Comparison of ENCODE assay signal across 10 cellular contexts in the genomic region with DNA sequence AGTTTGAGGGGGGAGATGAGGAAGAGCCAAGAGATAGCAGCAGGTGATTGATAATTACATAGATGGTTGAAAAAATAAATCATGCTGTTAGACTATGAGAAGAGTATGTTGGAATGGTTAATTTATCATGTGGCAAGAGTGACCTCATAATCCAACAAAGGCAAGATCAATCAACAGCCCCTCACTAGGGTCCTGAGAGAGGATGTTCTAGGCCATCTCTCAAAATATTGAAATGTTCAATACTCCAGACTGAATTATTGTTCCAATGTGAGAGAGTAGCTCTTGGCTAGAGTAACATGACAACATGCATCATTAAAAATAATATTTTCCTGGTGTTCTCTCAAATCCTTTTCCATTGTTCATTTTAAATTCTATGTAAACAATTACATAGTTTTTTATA.
DNase-seq lines count a peak whose midpoint lies in the region; TF ChIP-seq lines count a peak whose summit lies in the region.
"Had no signal": no experiment of that assay in that cellular context is flagged by ENCODE, and none has a peak within 500 bp of the region (broad histone marks: within the 10 kb centered on the region; RNA-seq: fewer than 3 reads in every experiment).

No MANE protein-coding gene starts in this region.

- no peak for TF ChIP-seq POLR2A in transverse colon (IDR thresholded peaks at IDR 0.05)

- in situ Hi-C loops in transverse colon (cut with MboI; ENCODE audit: low pct_ligation_motif_present in 1 of 4, low pct_unique_long_range_greater_than_20kb in 1 of 4, low sequenced_read_pairs in 3 of 4), result no loop called here

- H3K9me3 Mint-ChIP-seq in activated naive CD4-positive, alpha-beta T cell treated with anti-CD3 and anti-CD28 coated beads, Interleukin-2, amount 50 U/mL, for 24 hours, result no peaks in the 10 kb centered on the region

- peak overlapping the region; percentile 94 for H3K27ac Mint-ChIP-seq in activated naive CD4-positive, alpha-beta T cell treated with anti-CD3 and anti-CD28 coated beads, Interleukin-2, amount 50 U/mL, for 24 hours

- no peak overlapping the region for H2AFZ ChIP-seq in mesenchymal stem cell (ENCODE audit: low read depth, low read length)

- peak overlapping the region; percentile 75 for H3K4me3 Mint-ChIP-seq in activated naive CD4-positive, alpha-beta T cell treated with anti-CD3 and anti-CD28 coated beads, Interleukin-2, amount 50 U/mL, for 24 hours

- no peak overlapping the region for H3K4ac ChIP-seq in mesenchymal stem cell (ENCODE audit: low read depth in 1 of 2, low read length in 2 of 2)

- peaks cover 15% of the 10 kb centered on the region for H3K79me1 ChIP-seq in mesenchymal stem cell (replicated peaks; ENCODE audit: low read length, poor library complexity, severe bottlenecking)

- intact Hi-C loops in transverse colon (cut with DNase I; ENCODE audit: low total_unique reads), result no loop called here

- peaks cover 8% of the 10 kb centered on the region for H3K36me3 Mint-ChIP-seq in activated naive CD4-positive, alpha-beta T cell treated with anti-CD3 and anti-CD28 coated beads, Interleukin-2, amount 50 U/mL, for 24 hours

- H3K4me3 ChIP-seq in adipocyte (ENCODE audit: low read length) (peak overlapping the region; percentile 68), mesenchymal stem cell (ENCODE audit: insufficient read depth in 1 of 2, low read depth in 1 of 2, low read length in 2 of 2) (peak overlapping the region in 1 of 2 experiments; percentile 58), transverse colon (no peak overlapping the region)

- H3K23ac ChIP-seq in mesenchymal stem cell (ENCODE audit: low read length in 2 of 2), result no peak overlapping the region

- TF ChIP-seq EP300 in transverse colon (IDR thresholded peaks at IDR 0.05; ENCODE audit: low read depth), result no peak

- no peak overlapping the region for H3K14ac ChIP-seq in mesenchymal stem cell (ENCODE audit: low read length in 2 of 2)

- no peak overlapping the region for H3K4me2 ChIP-seq in mesenchymal stem cell (ENCODE audit: low read length, poor library complexity, severe bottlenecking)

- no peaks in the 10 kb centered on the region for H3K36me3 ChIP-seq in adipocyte (ENCODE audit: control insufficient read depth, insufficient read depth, low read length, severe bottlenecking)
- H3K36me3 ChIP-seq in mesenchymal stem cell (ENCODE audit: control insufficient read depth in 1 of 2, insufficient read depth in 2 of 2, low read depth in 1 of 2, low read length in 2 of 2), result no peaks in the 10 kb centered on the region
- H3K36me3 ChIP-seq in transverse colon, result no peaks in the 10 kb centered on the region

- H3K18ac ChIP-seq in mesenchymal stem cell (ENCODE audit: low read depth in 1 of 2, low read length in 2 of 2), result no peak overlapping the region

- H2BK5ac ChIP-seq in mesenchymal stem cell (ENCODE audit: low read depth, low read length, poor library complexity, severe bottlenecking), result no peak overlapping the region

- no peak overlapping the region for H4K91ac ChIP-seq in mesenchymal stem cell (ENCODE audit: low read length)

- no peak for DNase-seq in activated naive CD4-positive, alpha-beta T cell treated with Interleukin-2 at 50 U/mL for 16 hours
- no peak for DNase-seq in adipocyte (ENCODE audit: low read depth)
- DNase-seq in mesenchymal stem cell, result no peak
- no peak for DNase-seq in transverse colon
- DNase-seq in anterior cingulate cortex (lab: John Stamatoyannopoulos, UW), result no peak
- DNase-seq in cerebellar nuclear complex (lab: John Stamatoyannopoulos, UW), result no peak
- DNase-seq in SKM-1 treated with dmso at 0.1 percent for 144 hours (lab: John Stamatoyannopoulos, UW; ENCODE audit: unreplicated experiment), result no peak
- DNase-seq: activated gamma-delta T cell, NCI-H1694 treated with DMSO at 0.1 percent for 48 hours had no signal

- no peaks in the 10 kb centered on the region for H3K27me3 ChIP-seq in adipocyte (replicated peaks; ENCODE audit: control insufficient read depth, insufficient read depth, low read length)
- no peaks in the 10 kb centered on the region for H3K27me3 ChIP-seq in mesenchymal stem cell (ENCODE audit: control insufficient read depth in 1 of 2, insufficient read depth in 1 of 2, low read length in 2 of 2)
- no peaks in the 10 kb centered on the region for H3K27me3 ChIP-seq in transverse colon

- no peak overlapping the region for H2BK12ac ChIP-seq in mesenchymal stem cell (ENCODE audit: low read length in 2 of 2)

- peak overlapping the region; percentile 74 for H3K9ac ChIP-seq in adipocyte (ENCODE audit: low read length)
- H3K9ac ChIP-seq in mesenchymal stem cell (ENCODE audit: low read length), result peak overlapping the region; percentile 84

- no peak overlapping the region for H2BK15ac ChIP-seq in mesenchymal stem cell (ENCODE audit: low read depth, poor library complexity, severe bottlenecking)

- no peak for TF ChIP-seq CTCF in transverse colon (IDR thresholded peaks at IDR 0.05)

- peaks cover 91% of the 10 kb centered on the region for H3K4me1 Mint-ChIP-seq in activated naive CD4-positive, alpha-beta T cell treated with anti-CD3 and anti-CD28 coated beads, Interleukin-2, amount 50 U/mL, for 24 hours

- no peaks in the 10 kb centered on the region for H3K9me3 ChIP-seq in adipocyte (ENCODE audit: control insufficient read depth, low read length)
- H3K9me3 ChIP-seq in mesenchymal stem cell (ENCODE audit: control insufficient read depth, low read length), result no peaks in the 10 kb centered on the region
- H3K9me3 ChIP-seq in transverse colon, result no peaks in the 10 kb centered on the region

- H4K8ac ChIP-seq in mesenchymal stem cell (ENCODE audit: low read length), result no peak overlapping the region

- no peaks in the 10 kb centered on the region for H3K27me3 Mint-ChIP-seq in activated naive CD4-positive, alpha-beta T cell treated with anti-CD3 and anti-CD28 coated beads, Interleukin-2, amount 50 U/mL, for 24 hours

- H3K4me1 ChIP-seq in adipocyte (ENCODE audit: control insufficient read depth, insufficient read depth, low read length), result peaks cover 59% of the 10 kb centered on the region
- peaks cover 1% of the 10 kb centered on the region for H3K4me1 ChIP-seq in mesenchymal stem cell (ENCODE audit: control insufficient read depth, insufficient read depth, low read depth, low read length)
- peaks cover 34 to 87% (median 45%) of the 10 kb centered on the region in 4 donors for H3K4me1 ChIP-seq in transverse colon

- H2AK5ac ChIP-seq in mesenchymal stem cell (ENCODE audit: low read length, severe bottlenecking), result no peak overlapping the region

- H3K27ac ChIP-seq in mesenchymal stem cell (ENCODE audit: low read length, poor library complexity, severe bottlenecking) (peak overlapping the region; percentile 89), transverse colon (peak overlapping the region; percentile 78 to 86 (median 82))

- H2BK120ac ChIP-seq in mesenchymal stem cell (ENCODE audit: low read depth, low read length), result no peak overlapping the region
